Comparison of ENCODE assay signal across 17 cellular contexts in genomic region chr11:73317803-73318202, GRCh38. TPM values are rescaled to one million over a fixed set of nuclear protein-coding genes. Genes with fewer than 3 reads are reported as not detected.
DNase-seq lines count a peak whose midpoint lies in the region; ATAC-seq, FAIRE-seq and TF ChIP-seq lines count a peak whose summit lies in the region.
"Had no signal": no experiment of that assay in that cellular context is flagged by ENCODE, and none has a peak within 500 bp of the region (broad histone marks: within the 10 kb centered on the region; RNA-seq: fewer than 3 reads in every experiment).

No MANE protein-coding gene starts in this region.

- H3K9me3 ChIP-seq in GM12878 (replicated peaks; ENCODE audit: control insufficient read depth, insufficient read depth, low read length), result no peaks in the 10 kb centered on the region
- no peaks in the 10 kb centered on the region for H3K9me3 ChIP-seq in heart left ventricle
- no peaks in the 10 kb centered on the region for H3K9me3 ChIP-seq in prostate gland
- H3K9me3 ChIP-seq in transverse colon, result no peaks in the 10 kb centered on the region

- no peak for FAIRE-seq in GM12878 (lab: Jason Lieb, UNC)
- FAIRE-seq: endothelial cell of umbilical vein, H1 had no signal

- H2AFZ ChIP-seq in GM12878 (ENCODE audit: control insufficient read depth, low read depth, low read length), result no peak overlapping the region

- 83% methylated on average over 3 of the region's 3 CpGs for WGBS in GM12878 (ENCODE audit: insufficient coverage, insufficient replicate concordance, low lambda C conversion rate, missing lambda C conversion rate)
- WGBS in heart left ventricle, 4 donors, result 67 to 86% (median 79%) methylated on average over 2 to 3 of the region's 3 CpGs
- 63% methylated on average over 3 of the region's 3 CpGs for WGBS in prostate gland
- WGBS in transverse colon (ENCODE audit: low coverage in 1 of 2), 2 donors, result 79% methylated on average over 3 of the region's 3 CpGs; no CpG with 5 or more reads in 1 of the 2 donors

- H3K4me2 ChIP-seq in GM12878 (ENCODE audit: control insufficient read depth, insufficient read depth), result peak overlapping the region; percentile 27; the same call in 1 of the 2 replicates

- peaks cover 0 to 1% of the 10 kb centered on the region in 2 experiments; a peak in 2 of 4 replicates for H3K36me3 ChIP-seq in GM12878 (ENCODE audit: control insufficient read depth in 2 of 2, insufficient read depth in 2 of 2, low read length in 1 of 2)
- H3K36me3 ChIP-seq in heart left ventricle, result peaks cover 0 to 10% (median 0%) of the 10 kb centered on the region in 9 donors
- no peaks in the 10 kb centered on the region for H3K36me3 ChIP-seq in prostate gland
- no peaks in the 10 kb centered on the region for H3K36me3 ChIP-seq in transverse colon

- H4K20me1 ChIP-seq in GM12878 (ENCODE audit: control insufficient read depth, insufficient read depth), result no peaks in the 10 kb centered on the region

- SMC1A ChIA-PET in GM12878 (lab: Charles Lee; ENCODE audit: uncharacterized antibody, unreplicated experiment), result interaction anchor here (0.6 kb wide), 1 partner anchor 16 kb away, joined by 4 read pairs; no protein-coding TSS in a partner anchor

- TF ChIP-seq CTCF in GM12878 (IDR thresholded peaks at IDR 0.05 in 2 of 3, conservative IDR thresholded peaks at IDR 0.05 in 1 of 3; ENCODE audit: control insufficient read depth in 2 of 3, extremely low read depth in 1 of 3, insufficient read depth in 1 of 3, low read depth in 3 of 3, low read length in 3 of 3) (no peak), heart left ventricle (IDR thresholded peaks at IDR 0.05) (no peak), prostate gland (IDR thresholded peaks at IDR 0.05) (no peak), transverse colon (IDR thresholded peaks at IDR 0.05) (no peak)

- TF ChIP-seq POLR2A in GM12878 (IDR thresholded peaks at IDR 0.05; ENCODE audit: low read depth, low read length), result no peak
- no peak for TF ChIP-seq POLR2A in heart left ventricle (IDR thresholded peaks at IDR 0.05)
- no peak for TF ChIP-seq POLR2A in prostate gland (IDR thresholded peaks at IDR 0.05)
- no peak for TF ChIP-seq POLR2A in transverse colon (IDR thresholded peaks at IDR 0.05)

- H3K9ac ChIP-seq in GM12878 (ENCODE audit: control insufficient read depth, insufficient read depth, low read length), result no peak overlapping the region

- H3K27ac ChIP-seq in GM12878 (ENCODE audit: control insufficient read depth, insufficient read depth) (no peak overlapping the region), heart left ventricle (peak overlapping the region; percentile 68 to 100 (median 98)), prostate gland (peak overlapping the region; percentile 66 to 68), transverse colon (peak overlapping the region; percentile 95 to 99 (median 95))

- TF ChIP-seq EP300 in GM12878 (IDR thresholded peaks at IDR 0.05; ENCODE audit: borderline replicate concordance in 1 of 2, control insufficient read depth in 1 of 2, low read depth in 2 of 2, low read length in 2 of 2) (no peak), transverse colon (IDR thresholded peaks at IDR 0.05; ENCODE audit: low read depth) (no peak)

- intact Hi-C loops in GM12878 (cut with micrococcal nuclease; ENCODE audit: unreplicated experiment) (no loop called here), heart left ventricle (cut with DNase I) (no loop called here), prostate gland (cut with DNase I) (no loop called here), transverse colon (cut with DNase I; ENCODE audit: low total_unique reads) (no loop called here)

- peaks cover 33% of the 10 kb centered on the region for H3K79me2 ChIP-seq in GM12878 (ENCODE audit: control insufficient read depth, insufficient read depth, low read length)

- BruUV-seq in GM12878 (replicated peaks; lab: Mats Ljungman, UMichigan), result no TSS peak

- no peaks in the 10 kb centered on the region for H3K27me3 ChIP-seq in GM12878 (replicated peaks in 1 of 2; ENCODE audit: control insufficient read depth in 2 of 2, insufficient read depth in 2 of 2, low read length in 1 of 2)
- H3K27me3 ChIP-seq in heart left ventricle, result no peaks in the 10 kb centered on the region
- no peaks in the 10 kb centered on the region for H3K27me3 ChIP-seq in prostate gland (replicated peaks; ENCODE audit: insufficient read depth)
- H3K27me3 ChIP-seq in transverse colon, result no peaks in the 10 kb centered on the region

- ATAC-seq in GM12878 (no peak), heart left ventricle (peak in 3 of 4 donors; percentile 0 to 11 (median 6)), HG02852 (IDR thresholded peaks at IDR 0.05; ENCODE audit: unreplicated experiment) (no peak)

- POLR2A ChIA-PET in GM12878 (lab: Charles Lee), result interaction anchor here (6.4 to 7.8 kb wide), 2 partner anchors 9 to 10 kb away, joined by 40 to 78 read pairs; partner anchors contain the start of gene ARHGEF17

- H3K4me3 ChIP-seq in GM12878 (no peak overlapping the region), heart left ventricle (peak overlapping the region in 4 of 12 donors; percentile 1 to 34 (median 15)), prostate gland (no peak overlapping the region), transverse colon (no peak overlapping the region)

- H3K4me1 ChIP-seq in GM12878 (ENCODE audit: control insufficient read depth, insufficient read depth, low read length), result peaks cover 33% of the 10 kb centered on the region
- peaks cover 21 to 100% (median 97%) of the 10 kb centered on the region in 12 donors for H3K4me1 ChIP-seq in heart left ventricle
- peaks cover 1% of the 10 kb centered on the region for H3K4me1 ChIP-seq in prostate gland (replicated peaks)
- H3K4me1 ChIP-seq in transverse colon, result peaks cover 38 to 82% (median 61%) of the 10 kb centered on the region in 4 donors

- DNase-seq in GM12878 (ENCODE audit: low read depth, low spot score) (no peak), heart left ventricle (no peak), prostate gland (ENCODE audit: low spot score) (no peak), transverse colon (no peak), NCI-H2171 (lab: John Stamatoyannopoulos, UW) (no peak), amniotic stem cell (lab: John Stamatoyannopoulos, UW) (no peak)
- DNase-seq: activated naive CD4-positive, alpha-beta T cell treated with anti-CD3 and anti-CD28 coated beads, Interleukin-2, amount 50 U/mL, for 16 hours; CD4-positive, CD25-positive, alpha-beta regulatory T cell; central memory CD4-positive, alpha-beta T cell; kidney glomerular epithelial cell; naive B cell; NCI-H2029 treated with DMSO at 0.1 percent for 48 hours; NCI-H748 treated with DMSO at 0.1 percent for 48 hours had no signal

- RAD21 ChIA-PET in GM12878 (lab: Charles Lee; ENCODE audit: unreplicated experiment), result interaction anchor here (1.0 to 1.6 kb wide), 3 partner anchors 9 to 12 kb away, joined by 3 to 4 read pairs (median 4); partner anchors contain the start of gene ARHGEF17

- no peak for TF ChIP-seq RAD21 in GM12878 (IDR thresholded peaks at IDR 0.05; ENCODE audit: insufficient read depth, low read depth, low read length)

- CTCF ChIA-PET in GM12878 (lab: Yijun Ruan, JAX), result interaction anchor here (0.9 to 1.0 kb wide), 2 partner anchors 11 to 18 kb away, joined by 4 to 6 read pairs; no protein-coding TSS in a partner anchor

- in situ Hi-C loops in GM12878 (cut with MboI) (no loop called here), transverse colon (cut with MboI; ENCODE audit: low pct_ligation_motif_present in 1 of 4, low pct_unique_long_range_greater_than_20kb in 1 of 4, low sequenced_read_pairs in 3 of 4) (no loop called here)

RNA-seq across cellular contexts. Expression of gene ARHGEF17, which starts 9.7 kb away (rescaled TPM):
- total RNA-seq in GM12878 (2013; cell fraction: nucleolus; rRNA removed), result 89.0 and 109 TPM in 2 replicates
- total RNA-seq in GM12878 (2014; rRNA removed) (1.9 and 3.0 TPM in 2 replicates), GM12878 (2014; rRNA removed; fragmentation: Illumina TruSeq; extraction: Trizol) (1.2 and 1.6 TPM in 2 replicates), GM12878 (2021) (3.6 and 5.2 TPM in 2 replicates), heart left ventricle (10 to 100 TPM; 47.0 to 83.9 (median 56.5) TPM), prostate gland (10 to 100 TPM; 34.0 to 66.9 TPM), transverse colon (10 to 100 TPM; 12.0 to 44.9 (median 27.1) TPM)
- polyA plus RNA-seq in GM12878 (2011; ENCODE audit: low read depth), result 1.6 TPM
- polyA plus RNA-seq in GM12878 (2011; rRNA removed) (7.2 and 11.0 TPM in 2 replicates), GM12878 (2014; fragmentation: Illumina TruSeq; extraction: Trizol) (1.8 and 1.9 TPM in 2 replicates), GM12878 (2014; fragmentation: Nextera tagmentation; extraction: Ambion mirVana) (under 1 TPM; 0.15 to 0.31 TPM), GM12878 (2014; rRNA removed) (3.5 and 7.0 TPM in 2 replicates), GM12878 (2016; fragmentation: Nextera tagmentation; extraction: Ambion mirVana) (under 1 TPM; 0.20 to 0.27 TPM), heart left ventricle (10 to 100 TPM; 27.5 to 60.0 TPM)
- 13.6 and 18.5 TPM in 2 replicates for polyA plus RNA-seq in GM12878 (2011; cell fraction: cytosol; rRNA removed)
- 111 and 113 TPM in 2 replicates for polyA plus RNA-seq in GM12878 (2011; cell fraction: nucleus; rRNA removed)
- 5.5 and 5.6 TPM in 2 replicates for polyA plus RNA-seq in GM12878 (2012)
- 17.6 and 36.7 TPM in 2 replicates for polyA minus RNA-seq in GM12878 (2011; rRNA and poly(A)+ RNA removed)
- 12.2 and 14.6 TPM in 2 replicates for polyA minus RNA-seq in GM12878 (2011; cell fraction: cytosol; rRNA and poly(A)+ RNA removed)
- 33.4 and 53.6 TPM in 2 replicates for polyA minus RNA-seq in GM12878 (2011; cell fraction: nucleus; rRNA and poly(A)+ RNA removed)
- polyA plus RNA-seq: CD4-positive, CD25-positive, alpha-beta regulatory T cell had no signal

RNA-seq across cellular contexts. Expression of gene P2RY6, which starts 45.7 kb away (rescaled TPM):
- 0.21 TPM in 1 of 2 replicates, not detected in the other for total RNA-seq in GM12878 (2013; cell fraction: nucleolus; rRNA removed)
- total RNA-seq in GM12878 (2014; rRNA removed) (0.23 TPM in 1 of 2 replicates, not detected in the other), GM12878 (2014; rRNA removed; fragmentation: Illumina TruSeq; extraction: Trizol) (0.14 TPM in 1 of 2 replicates, not detected in the other), GM12878 (2021) (0.21 and 0.66 TPM in 2 replicates), heart left ventricle (10 to 100 TPM in 1 of 9 donors, 1 to 10 TPM in 7, under 1 TPM in 1; 0.56 to 17.7 (median 2.0) TPM), prostate gland (1 to 10 TPM in 1 of 2 donors, under 1 TPM in 1; 0.64 to 3.5 TPM), transverse colon (1 to 10 TPM in 3 of 4 donors, not detected in 1; 1.1 to 1.6 (median 1.4) TPM)
- not detected for polyA plus RNA-seq in GM12878 (2011; ENCODE audit: low read depth)
- polyA plus RNA-seq in GM12878 (2011; rRNA removed) (not detected in 2 replicates), GM12878 (2014; fragmentation: Illumina TruSeq; extraction: Trizol) (0.10 TPM in 1 of 2 replicates, not detected in the other), GM12878 (2014; fragmentation: Nextera tagmentation; extraction: Ambion mirVana) (under 1 TPM in 1 of 2 experiments, not detected in 1; 0.05 TPM), GM12878 (2014; rRNA removed) (0.52 and 0.90 TPM in 2 replicates), GM12878 (2016; fragmentation: Nextera tagmentation; extraction: Ambion mirVana) (under 1 TPM in 1 of 2 experiments, not detected in 1; 0.24 TPM), heart left ventricle (1 to 10 TPM; 1.2 to 2.3 TPM)
- polyA plus RNA-seq in GM12878 (2011; cell fraction: cytosol; rRNA removed), result not detected in 2 replicates
- 0.15 and 0.35 TPM in 2 replicates for polyA plus RNA-seq in GM12878 (2011; cell fraction: nucleus; rRNA removed)
- 0.12 and 0.15 TPM in 2 replicates for polyA plus RNA-seq in GM12878 (2012)
- polyA minus RNA-seq in GM12878 (2011; rRNA and poly(A)+ RNA removed), result not detected in 2 replicates
- not detected in 2 replicates for polyA minus RNA-seq in GM12878 (2011; cell fraction: cytosol; rRNA and poly(A)+ RNA removed)
- not detected in 2 replicates for polyA minus RNA-seq in GM12878 (2011; cell fraction: nucleus; rRNA and poly(A)+ RNA removed)
- total RNA-seq: CD4-positive, CD25-positive, alpha-beta regulatory T cell; endothelial cell of umbilical vein; H1; T-helper 2 cell treated with Interferon-gamma antibody and Interleukin-4, amounts not matched to agents 100 ng/mL and 5 ng/mL, for 36 hours had no signal
- polyA plus RNA-seq: CD4-positive, CD25-positive, alpha-beta regulatory T cell had no signal

RNA-seq across cellular contexts. Expression of gene RELT, which starts 58.4 kb away (rescaled TPM):
- total RNA-seq in GM12878 (2013; cell fraction: nucleolus; rRNA removed), result 89.6 and 94.7 TPM in 2 replicates
- total RNA-seq in GM12878 (2014; rRNA removed) (19.8 and 23.4 TPM in 2 replicates), GM12878 (2014; rRNA removed; fragmentation: Illumina TruSeq; extraction: Trizol) (10.4 and 10.5 TPM in 2 replicates), GM12878 (2021) (27.9 and 28.5 TPM in 2 replicates), heart left ventricle (10 to 100 TPM in 1 of 9 donors, 1 to 10 TPM in 8; 1.0 to 13.9 (median 2.6) TPM), prostate gland (10 to 100 TPM in 1 of 2 donors, under 1 TPM in 1; 0.96 to 10.3 TPM), transverse colon (10 to 100 TPM in 1 of 4 donors, 1 to 10 TPM in 3; 2.0 to 10.1 (median 6.1) TPM)
- polyA plus RNA-seq in GM12878 (2011; ENCODE audit: low read depth), result 5.2 TPM
- polyA plus RNA-seq in GM12878 (2011; rRNA removed) (7.9 and 13.0 TPM in 2 replicates), GM12878 (2014; fragmentation: Illumina TruSeq; extraction: Trizol) (2.5 and 8.4 TPM in 2 replicates), GM12878 (2014; fragmentation: Nextera tagmentation; extraction: Ambion mirVana) (1 to 10 TPM; 1.2 to 3.0 TPM), GM12878 (2014; rRNA removed) (21.1 and 23.6 TPM in 2 replicates), GM12878 (2016; fragmentation: Nextera tagmentation; extraction: Ambion mirVana) (10 to 100 TPM in 1 of 2 experiments, 1 to 10 TPM in 1; 8.8 to 11.1 TPM), heart left ventricle (1 to 10 TPM; 1.3 to 7.5 TPM)
- 17.2 and 25.3 TPM in 2 replicates for polyA plus RNA-seq in GM12878 (2011; cell fraction: cytosol; rRNA removed)
- 96.7 and 106 TPM in 2 replicates for polyA plus RNA-seq in GM12878 (2011; cell fraction: nucleus; rRNA removed)
- polyA plus RNA-seq in GM12878 (2012), result 16.1 and 16.3 TPM in 2 replicates
- 10.7 and 22.1 TPM in 2 replicates for polyA minus RNA-seq in GM12878 (2011; rRNA and poly(A)+ RNA removed)
- polyA minus RNA-seq in GM12878 (2011; cell fraction: cytosol; rRNA and poly(A)+ RNA removed), result 8.4 and 10.4 TPM in 2 replicates
- 24.1 and 45.4 TPM in 2 replicates for polyA minus RNA-seq in GM12878 (2011; cell fraction: nucleus; rRNA and poly(A)+ RNA removed)

Comparison
In these comparisons a context has a peak if more than half of its experiments do, and no peak if none do; other contexts are left out.
1. ATAC-seq: peak in heart left ventricle (3 of 4); none in GM12878 (single experiment) and HG02852 (single experiment).